1 cellular context compared by ENCODE assay signal in the genomic region with DNA sequence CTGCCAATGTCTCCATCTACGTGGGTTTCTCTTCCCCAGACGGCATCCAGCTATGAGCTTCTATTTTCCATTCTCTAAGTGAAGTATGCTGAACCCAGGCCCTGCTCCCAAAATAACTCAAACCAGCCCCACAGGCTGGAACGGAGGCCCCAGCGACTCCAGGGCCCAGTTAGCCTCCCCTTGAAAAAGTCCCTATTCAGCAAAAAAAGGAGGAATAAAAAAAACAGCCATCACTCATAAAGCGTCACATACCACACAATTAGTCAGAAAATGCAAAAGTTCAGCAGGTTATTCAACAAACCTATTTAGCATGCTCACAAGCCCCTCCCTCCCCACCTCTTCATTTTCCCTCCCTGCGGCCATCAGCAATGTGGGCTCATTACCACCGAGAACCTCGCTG.
TF ChIP-seq lines count a peak whose summit lies in the region.

No MANE protein-coding gene starts in this region.

TF ChIP-seq in K562, 482 proteins besides CTCF, POLR2A, EP300 and RAD21:
- TF ChIP-seq, protein P1, sequence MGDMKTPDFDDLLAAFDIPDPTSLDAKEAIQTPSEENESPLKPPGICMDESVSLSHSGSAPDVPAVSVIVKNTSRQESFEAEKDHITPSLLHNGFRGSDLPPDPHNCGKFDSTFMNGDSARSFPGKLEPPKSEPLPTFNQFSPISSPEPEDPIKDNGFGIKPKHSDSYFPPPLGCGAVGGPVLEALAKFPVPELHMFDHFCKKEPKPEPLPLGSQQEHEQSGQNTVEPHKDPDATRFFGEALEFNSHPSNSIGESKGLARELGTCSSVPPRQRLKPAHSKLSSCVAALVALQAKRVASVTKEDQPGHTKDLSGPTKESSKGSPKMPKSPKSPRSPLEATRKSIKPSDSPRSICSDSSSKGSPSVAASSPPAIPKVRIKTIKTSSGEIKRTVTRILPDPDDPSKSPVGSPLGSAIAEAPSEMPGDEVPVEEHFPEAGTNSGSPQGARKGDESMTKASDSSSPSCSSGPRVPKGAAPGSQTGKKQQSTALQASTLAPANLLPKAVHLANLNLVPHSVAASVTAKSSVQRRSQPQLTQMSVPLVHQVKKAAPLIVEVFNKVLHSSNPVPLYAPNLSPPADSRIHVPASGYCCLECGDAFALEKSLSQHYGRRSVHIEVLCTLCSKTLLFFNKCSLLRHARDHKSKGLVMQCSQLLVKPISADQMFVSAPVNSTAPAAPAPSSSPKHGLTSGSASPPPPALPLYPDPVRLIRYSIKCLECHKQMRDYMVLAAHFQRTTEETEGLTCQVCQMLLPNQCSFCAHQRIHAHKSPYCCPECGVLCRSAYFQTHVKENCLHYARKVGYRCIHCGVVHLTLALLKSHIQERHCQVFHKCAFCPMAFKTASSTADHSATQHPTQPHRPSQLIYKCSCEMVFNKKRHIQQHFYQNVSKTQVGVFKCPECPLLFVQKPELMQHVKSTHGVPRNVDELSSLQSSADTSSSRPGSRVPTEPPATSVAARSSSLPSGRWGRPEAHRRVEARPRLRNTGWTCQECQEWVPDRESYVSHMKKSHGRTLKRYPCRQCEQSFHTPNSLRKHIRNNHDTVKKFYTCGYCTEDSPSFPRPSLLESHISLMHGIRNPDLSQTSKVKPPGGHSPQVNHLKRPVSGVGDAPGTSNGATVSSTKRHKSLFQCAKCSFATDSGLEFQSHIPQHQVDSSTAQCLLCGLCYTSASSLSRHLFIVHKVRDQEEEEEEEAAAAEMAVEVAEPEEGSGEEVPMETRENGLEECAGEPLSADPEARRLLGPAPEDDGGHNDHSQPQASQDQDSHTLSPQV (IDR thresholded peaks at IDR 0.05), result no peak
- no peak for TF ChIP-seq ZFP1 (CRISPR knock-in tag; IDR thresholded peaks at IDR 0.05)
- TF ChIP-seq, protein P2, sequence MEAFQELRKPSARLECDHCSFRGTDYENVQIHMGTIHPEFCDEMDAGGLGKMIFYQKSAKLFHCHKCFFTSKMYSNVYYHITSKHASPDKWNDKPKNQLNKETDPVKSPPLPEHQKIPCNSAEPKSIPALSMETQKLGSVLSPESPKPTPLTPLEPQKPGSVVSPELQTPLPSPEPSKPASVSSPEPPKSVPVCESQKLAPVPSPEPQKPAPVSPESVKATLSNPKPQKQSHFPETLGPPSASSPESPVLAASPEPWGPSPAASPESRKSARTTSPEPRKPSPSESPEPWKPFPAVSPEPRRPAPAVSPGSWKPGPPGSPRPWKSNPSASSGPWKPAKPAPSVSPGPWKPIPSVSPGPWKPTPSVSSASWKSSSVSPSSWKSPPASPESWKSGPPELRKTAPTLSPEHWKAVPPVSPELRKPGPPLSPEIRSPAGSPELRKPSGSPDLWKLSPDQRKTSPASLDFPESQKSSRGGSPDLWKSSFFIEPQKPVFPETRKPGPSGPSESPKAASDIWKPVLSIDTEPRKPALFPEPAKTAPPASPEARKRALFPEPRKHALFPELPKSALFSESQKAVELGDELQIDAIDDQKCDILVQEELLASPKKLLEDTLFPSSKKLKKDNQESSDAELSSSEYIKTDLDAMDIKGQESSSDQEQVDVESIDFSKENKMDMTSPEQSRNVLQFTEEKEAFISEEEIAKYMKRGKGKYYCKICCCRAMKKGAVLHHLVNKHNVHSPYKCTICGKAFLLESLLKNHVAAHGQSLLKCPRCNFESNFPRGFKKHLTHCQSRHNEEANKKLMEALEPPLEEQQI (IDR thresholded peaks at IDR 0.05), result no peak
- TF ChIP-seq MAFF (IDR thresholded peaks at IDR 0.05; ENCODE audit: low read length), result peak; percentile 42
- no peak for TF ChIP-seq HDGF (IDR thresholded peaks at IDR 0.05)
- peak; percentile 57 for TF ChIP-seq MAFG (tag; conservative IDR thresholded peaks at IDR 0.05)
- TF ChIP-seq, protein P3, sequence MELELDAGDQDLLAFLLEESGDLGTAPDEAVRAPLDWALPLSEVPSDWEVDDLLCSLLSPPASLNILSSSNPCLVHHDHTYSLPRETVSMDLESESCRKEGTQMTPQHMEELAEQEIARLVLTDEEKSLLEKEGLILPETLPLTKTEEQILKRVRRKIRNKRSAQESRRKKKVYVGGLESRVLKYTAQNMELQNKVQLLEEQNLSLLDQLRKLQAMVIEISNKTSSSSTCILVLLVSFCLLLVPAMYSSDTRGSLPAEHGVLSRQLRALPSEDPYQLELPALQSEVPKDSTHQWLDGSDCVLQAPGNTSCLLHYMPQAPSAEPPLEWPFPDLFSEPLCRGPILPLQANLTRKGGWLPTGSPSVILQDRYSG (tag; conservative IDR thresholded peaks at IDR 0.05; ENCODE audit: low read depth), result no peak
- no peak for TF ChIP-seq ZNF398 (CRISPR knock-in tag; IDR thresholded peaks at IDR 0.05)
- no peak for TF ChIP-seq PRMT5 (CRISPR knock-in tag; IDR thresholded peaks at IDR 0.05)
- TF ChIP-seq MBD1 (CRISPR knock-in tag; IDR thresholded peaks at IDR 0.05), result no peak
- TF ChIP-seq C11orf30 (IDR thresholded peaks at IDR 0.05; ENCODE audit: low read depth), result peak; percentile 71
- TF ChIP-seq MAFK (IDR thresholded peaks at IDR 0.05; ENCODE audit: low read length), result peak; percentile 35; the same call in 1 of the 2 replicates
- no peak for TF ChIP-seq JUND (IDR thresholded peaks at IDR 0.05; ENCODE audit: borderline replicate concordance, low read depth, low read length)
- TF ChIP-seq JUND (tag; IDR thresholded peaks at IDR 0.05; ENCODE audit: borderline replicate concordance, low read depth, low read length), result no peak
- peak; percentile 81 for TF ChIP-seq ZNF316 (IDR thresholded peaks at IDR 0.05)
- TF ChIP-seq PHTF2 (CRISPR knock-in tag; IDR thresholded peaks at IDR 0.05), result no peak
- no peak for TF ChIP-seq SMARCE1 (IDR thresholded peaks at IDR 0.05)
- TF ChIP-seq, protein P4, sequence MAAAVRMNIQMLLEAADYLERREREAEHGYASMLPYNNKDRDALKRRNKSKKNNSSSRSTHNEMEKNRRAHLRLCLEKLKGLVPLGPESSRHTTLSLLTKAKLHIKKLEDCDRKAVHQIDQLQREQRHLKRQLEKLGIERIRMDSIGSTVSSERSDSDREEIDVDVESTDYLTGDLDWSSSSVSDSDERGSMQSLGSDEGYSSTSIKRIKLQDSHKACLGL (CRISPR knock-in tag; IDR thresholded peaks at IDR 0.05; ENCODE audit: borderline replicate concordance, poor library complexity, severe bottlenecking), result no peak
